Comparison of ENCODE assay signal across 14 cellular contexts in genomic region chr10:126090911-126091728, GRCh38.
A peak's percentile ranks its signal among the peaks of the same experiment; 100 is the strongest.
DNase-seq lines count a peak whose midpoint lies in the region; ATAC-seq, FAIRE-seq and TF ChIP-seq lines count a peak whose summit lies in the region.
"Had no signal": no experiment of that assay in that cellular context is flagged by ENCODE, and none has a peak within 500 bp of the region (broad histone marks: within the 10 kb centered on the region; RNA-seq: fewer than 3 reads in every experiment).

No MANE protein-coding gene starts in this region.

- peak overlapping the region; percentile 38 for H3K9ac ChIP-seq in smooth muscle cell (ENCODE audit: low read depth)

- H3F3A ChIP-seq in smooth muscle cell (ENCODE audit: low read depth) = peaks cover 17% of the 10 kb centered on the region

- H3K4me1 Mint-ChIP-seq in CD14-positive monocyte = peaks cover 31% of the 10 kb centered on the region
- H3K4me1 Mint-ChIP-seq: activated CD4-positive, alpha-beta T cell treated with anti-CD3 and anti-CD28 coated beads, Interleukin-2, amount 10 ng/mL, durations not matched to agents 24 days and 14 days had no signal

- no peak overlapping the region for H3K27ac Mint-ChIP-seq in CD14-positive monocyte
- H3K27ac Mint-ChIP-seq: activated CD4-positive, alpha-beta T cell treated with anti-CD3 and anti-CD28 coated beads, Interleukin-2, amount 10 ng/mL, durations not matched to agents 24 days and 14 days; H9 had no signal

- 48% methylated on average over 10 of the region's 10 CpGs for whole genome bisulfite sequencing in smooth muscle cell (ENCODE audit: low lambda C conversion rate)

- H3K27me3 ChIP-seq in smooth muscle cell (ENCODE audit: low read depth) = no peaks in the 10 kb centered on the region

- H3K4me1 ChIP-seq in smooth muscle cell (ENCODE audit: low read depth) = no peaks in the 10 kb centered on the region
- H3K4me1 ChIP-seq: psoas muscle had no signal

- DNase-seq in H54 (ENCODE audit: insufficient read length, low spot score) (peak; percentile 59), fibroblast of pulmonary artery (ENCODE audit: low read depth) (peak; percentile 69), smooth muscle cell (lab: John Stamatoyannopoulos, UW; ENCODE audit: unreplicated experiment) (no peak), CD14-positive monocyte (ENCODE audit: low spot score) (no peak), sciatic nerve (ENCODE audit: low spot score) (no peak)
- DNase-seq: activated CD4-positive, alpha-beta T cell treated with anti-CD3 and anti-CD28 coated beads, Interleukin-2, amount 10 ng/mL, durations not matched to agents 24 days and 14 days; activated naive CD4-positive, alpha-beta T cell; H9; kidney; NCI-H2081; psoas muscle had no signal

- H3K36me3 Mint-ChIP-seq in CD14-positive monocyte = no peaks in the 10 kb centered on the region

- H3K4me3 Mint-ChIP-seq in CD14-positive monocyte = no peak overlapping the region
- H3K4me3 Mint-ChIP-seq: activated CD4-positive, alpha-beta T cell treated with anti-CD3 and anti-CD28 coated beads, Interleukin-2, amount 10 ng/mL, durations not matched to agents 24 days and 14 days; H9 had no signal

- H3K36me3 ChIP-seq in smooth muscle cell (ENCODE audit: low read depth) = no peaks in the 10 kb centered on the region

- H3K27ac ChIP-seq in smooth muscle cell (ENCODE audit: low read depth) = peak overlapping the region; percentile 89
- H3K27ac ChIP-seq: psoas muscle had no signal

- intact Hi-C loops in CD14-positive monocyte (cut with micrococcal nuclease) = loop anchor here in 1 of 2 donors (10.0 kb wide), 1 partner anchor 106 kb away; no protein-coding TSS in a partner anchor
- intact Hi-C loops in sciatic nerve (cut with DNase I) = no loop called here

- peaks cover 0 to 1% (median 0%) of the 10 kb centered on the region in 3 donors for H3K27me3 Mint-ChIP-seq in CD14-positive monocyte (ENCODE audit: low read depth in 3 of 3)
- H3K27me3 Mint-ChIP-seq: activated CD4-positive, alpha-beta T cell treated with anti-CD3 and anti-CD28 coated beads, Interleukin-2, amount 10 ng/mL, durations not matched to agents 24 days and 14 days had no signal

- H3K9me3 Mint-ChIP-seq in CD14-positive monocyte = peaks cover 0 to 3% (median 0%) of the 10 kb centered on the region in 7 donors
- H3K9me3 Mint-ChIP-seq: activated CD4-positive, alpha-beta T cell treated with anti-CD3 and anti-CD28 coated beads, Interleukin-2, amount 10 ng/mL, durations not matched to agents 24 days and 14 days; H9 had no signal

- H4K20me1 ChIP-seq in smooth muscle cell (ENCODE audit: low read depth) = no peaks in the 10 kb centered on the region

- TF ChIP-seq POLR2A in H54 (IDR thresholded peaks at IDR 0.05; ENCODE audit: low read depth, low read length) = no peak

- ATAC-seq in SK-N-SH treated with all-trans-retinoic acid at 6 μM for 48 hours = peak; percentile 82
- no peak for ATAC-seq in sciatic nerve
- no peak for ATAC-seq in HG02840 (IDR thresholded peaks at IDR 0.05; ENCODE audit: low FRiP score, unreplicated experiment)
- ATAC-seq: psoas muscle had no signal

- H3K4me3 ChIP-seq in fibroblast of pulmonary artery (replicated peaks; ENCODE audit: low read depth, low read length) = no peak overlapping the region
- no peak overlapping the region for H3K4me3 ChIP-seq in smooth muscle cell
- H3K4me3 ChIP-seq: psoas muscle had no signal

- no peak overlapping the region for H2AFZ ChIP-seq in smooth muscle cell (ENCODE audit: low read depth)

- H3K4me2 ChIP-seq in smooth muscle cell = peak overlapping the region; percentile 50

- peak; percentile 93 for FAIRE-seq in H54 (lab: Jason Lieb, UNC)
- FAIRE-seq: G401.6, kidney had no signal

- TF ChIP-seq CTCF in fibroblast of pulmonary artery (IDR thresholded peaks at IDR 0.05; ENCODE audit: low read length, missing control alignments) = no peak
- TF ChIP-seq CTCF in smooth muscle cell (IDR thresholded peaks at IDR 0.05; ENCODE audit: borderline replicate concordance, insufficient read depth, poor library complexity, severe bottlenecking) = no peak
- TF ChIP-seq CTCF in CD14-positive monocyte (IDR thresholded peaks at IDR 0.05) = no peak

- no peaks in the 10 kb centered on the region for H3K9me3 ChIP-seq in smooth muscle cell (replicated peaks; ENCODE audit: low read depth)
- H3K9me3 ChIP-seq: psoas muscle had no signal

- H3K79me2 ChIP-seq in smooth muscle cell (ENCODE audit: low read depth) = no peaks in the 10 kb centered on the region

TF ChIP-seq in SK-N-SH treated with all-trans-retinoic acid at 6 μM for 48 hours, 23 proteins besides CTCF, POLR2A, EP300 and RAD21:
- TF ChIP-seq RARB (CRISPR knock-in tag; IDR thresholded peaks at IDR 0.05) (no peak), TOX (CRISPR knock-in tag; IDR thresholded peaks at IDR 0.05; ENCODE audit: borderline replicate concordance) (no peak), ARNTL (CRISPR knock-in tag; IDR thresholded peaks at IDR 0.05; ENCODE audit: borderline replicate concordance, low read depth) (no peak), ISL1 (CRISPR knock-in tag; IDR thresholded peaks at IDR 0.05) (no peak), CREB5 (CRISPR knock-in tag; IDR thresholded peaks at IDR 0.05; ENCODE audit: low read depth) (no peak), ZC3H10 (CRISPR knock-in tag; IDR thresholded peaks at IDR 0.05) (no peak), GLIS3 (CRISPR knock-in tag; IDR thresholded peaks at IDR 0.05) (no peak), ESRRG (CRISPR knock-in tag; IDR thresholded peaks at IDR 0.05) (no peak), PATZ1 (CRISPR knock-in tag; IDR thresholded peaks at IDR 0.05; ENCODE audit: borderline replicate concordance) (no peak)
TF ChIP-seq in SK-N-SH treated with all-trans-retinoic acid at 6 μM for 48 hours: peak in this region for 0.

Comparison
In these comparisons a context has a peak if more than half of its experiments do, and no peak if none do; other contexts are left out.
1. DNase-seq: peak in H54 (single experiment) and fibroblast of pulmonary artery (single experiment); none in smooth muscle cell (single experiment), CD14-positive monocyte (single experiment) and sciatic nerve (single experiment).